7 cellular contexts compared by ENCODE assay signal in genomic region chr10:32906595-32906994, GRCh38.
"Had no signal": no experiment of that assay in that cellular context is flagged by ENCODE, and none has a peak within 500 bp of the region (broad histone marks: within the 10 kb centered on the region; RNA-seq: fewer than 3 reads in every experiment).

No MANE protein-coding gene starts in this region.

- ATAC-seq: foreskin keratinocyte; left colon; mucosa of descending colon; naive thymus-derived CD8-positive, alpha-beta T cell had no signal

- H3K27ac Mint-ChIP-seq: activated T-cell treated with anti-CD3 and anti-CD28 coated beads, Interleukin-2, amount 50 U/mL, for 24 hours had no signal

- H3K27me3 Mint-ChIP-seq: activated T-cell treated with anti-CD3 and anti-CD28 coated beads, Interleukin-2, amount 50 U/mL, for 24 hours; naive thymus-derived CD8-positive, alpha-beta T cell had no signal

- DNase-seq: activated T-cell treated with anti-CD3 and anti-CD28 coated beads, Interleukin-2, amount 50 U/mL, for 24 hours; foreskin keratinocyte; left colon; mucosa of descending colon; naive thymus-derived CD8-positive, alpha-beta T cell; posterior cingulate gyrus; stimulated activated CD4-positive, alpha-beta T cell treated with anti-CD3 and anti-CD28 coated beads, Interleukin-4, amount 100 ng/mL, for 4 hours had no signal

- H3K4me3 Mint-ChIP-seq: activated T-cell treated with anti-CD3 and anti-CD28 coated beads, Interleukin-2, amount 50 U/mL, for 24 hours had no signal

- H3K4me1 Mint-ChIP-seq: naive thymus-derived CD8-positive, alpha-beta T cell had no signal

- H3K9me3 Mint-ChIP-seq: activated T-cell treated with anti-CD3 and anti-CD28 coated beads, Interleukin-2, amount 50 U/mL, for 24 hours; naive thymus-derived CD8-positive, alpha-beta T cell had no signal
